8 cellular contexts compared by ENCODE assay signal in genomic region chr1:192550922-192551534, GRCh38. TPM values are rescaled to one million over a fixed set of nuclear protein-coding genes. Genes with fewer than 3 reads are reported as not detected.
DNase-seq lines count a peak whose midpoint lies in the region; ATAC-seq and TF ChIP-seq lines count a peak whose summit lies in the region.

No MANE protein-coding gene starts in this region.

- POLR2A ChIA-PET in RWPE1 (lab: Yijun Ruan, JAX; ENCODE audit: low non-redundant PET) = no interaction called here

- H3K4me3 Mint-ChIP-seq in endothelial cell (ENCODE audit: unreplicated experiment) = no peak overlapping the region

- H3K27ac Mint-ChIP-seq in activated naive CD4-positive, alpha-beta T cell treated with anti-CD3 and anti-CD28 coated beads, Interleukin-2, amount 50 U/mL, for 72 hours = peak overlapping the region; percentile 45 to 77
- H3K27ac Mint-ChIP-seq in endothelial cell (ENCODE audit: unreplicated experiment) = no peak overlapping the region

- no peaks in the 10 kb centered on the region for H3K4me1 ChIP-seq in right cardiac atrium (ENCODE audit: control insufficient read depth, insufficient read depth, low read length)

- H3K27me3 ChIP-seq in right cardiac atrium (ENCODE audit: control insufficient read depth, insufficient read depth) = no peaks in the 10 kb centered on the region

- WGBS in right cardiac atrium = 87% methylated on average over 2 of the region's 2 CpGs

- TF ChIP-seq CTCF in RWPE1 (conservative IDR thresholded peaks at IDR 0.05; ENCODE audit: low read depth) (no peak), endothelial cell (IDR thresholded peaks at IDR 0.05; ENCODE audit: unreplicated experiment) (no peak)

- H3K27ac ChIP-seq in RWPE1 (no peak overlapping the region), right cardiac atrium (ENCODE audit: low read length) (no peak overlapping the region)

- intact Hi-C loops in right cardiac atrium (cut with DNase I) = no loop called here

- CTCF ChIA-PET in RWPE1 (lab: Yijun Ruan, JAX) = no interaction called here

- no peaks in the 10 kb centered on the region for H3K4me1 Mint-ChIP-seq in endothelial cell (ENCODE audit: unreplicated experiment)

- H3K27me3 Mint-ChIP-seq in endothelial cell (ENCODE audit: unreplicated experiment) = peaks cover 1% of the 10 kb centered on the region

- H3K9me3 ChIP-seq in right cardiac atrium (ENCODE audit: control insufficient read depth, low read length) = no peaks in the 10 kb centered on the region

- peak; percentile 90 for ATAC-seq in activated naive CD4-positive, alpha-beta T cell treated with anti-CD3 and anti-CD28 coated beads, Interleukin-2, amount 50 U/mL, for 72 hours
- ATAC-seq in HG02981 (IDR thresholded peaks at IDR 0.05; ENCODE audit: unreplicated experiment) (peak; percentile 47), right cardiac atrium (no peak)

- DNase-seq in activated naive CD4-positive, alpha-beta T cell treated with anti-CD3 and anti-CD28 coated beads, Interleukin-2, amount 50 U/mL, for 72 hours (ENCODE audit: low spot score in 2 of 2) = peak in 1 of 2 donors; percentile 59
- DNase-seq in activated naive CD4-positive, alpha-beta T cell treated with anti-CD3 and anti-CD28 coated beads, Interleukin-2, amount 50 U/mL, for 16 hours = no peak
- DNase-seq in RWPE1 (ENCODE audit: low spot score) = peak; percentile 25
- DNase-seq in glomerular visceral epithelial cell (ENCODE audit: extremely low spot score) = peak; percentile 72
- DNase-seq in right cardiac atrium = no peak
- DNase-seq in endothelial cell (ENCODE audit: low spot score) = no peak
- no peak for DNase-seq in middle frontal gyrus (ENCODE audit: extremely low spot score, low spot score)

- H3K36me3 Mint-ChIP-seq in activated naive CD4-positive, alpha-beta T cell treated with anti-CD3 and anti-CD28 coated beads, Interleukin-2, amount 50 U/mL, for 72 hours = peaks cover 0 to 7% of the 10 kb centered on the region in 2 donors
- no peaks in the 10 kb centered on the region for H3K36me3 Mint-ChIP-seq in endothelial cell (ENCODE audit: low read depth, unreplicated experiment)

- H3K4me3 ChIP-seq in right cardiac atrium (ENCODE audit: low read length) = no peak overlapping the region

- H3K9me3 Mint-ChIP-seq in activated naive CD4-positive, alpha-beta T cell treated with anti-CD3 and anti-CD28 coated beads, Interleukin-2, amount 50 U/mL, for 72 hours = no peaks in the 10 kb centered on the region
- no peaks in the 10 kb centered on the region for H3K9me3 Mint-ChIP-seq in endothelial cell (ENCODE audit: unreplicated experiment)

RNA-seq across cellular contexts. Expression of gene RGS1, which starts 24.5 kb away (rescaled TPM):
- 10 to 100 TPM in 1 of 2 donors, 1 to 10 TPM in 1; 9.0 to 12.0 TPM for total RNA-seq in activated naive CD4-positive, alpha-beta T cell treated with anti-CD3 and anti-CD28 coated beads, Interleukin-2, amount 50 U/mL, for 72 hours
- 1 to 10 TPM in 2 of 4 donors, under 1 TPM in 2; 0.37 to 9.2 (median 1.7) TPM for total RNA-seq in right cardiac atrium
- 5.5 TPM for polyA plus RNA-seq in right cardiac atrium
- total RNA-seq in endothelial cell (ENCODE audit: unreplicated experiment) = not detected

Comparison
In these comparisons a context has a peak if more than half of its experiments do, and no peak if none do; other contexts are left out.
1. ATAC-seq: peak in activated naive CD4-positive, alpha-beta T cell treated with anti-CD3 and anti-CD28 coated beads, Interleukin-2, amount 50 U/mL, for 72 hours (2 of 2) and HG02981 (single experiment); none in right cardiac atrium (0 of 2).
2. DNase-seq: peak in RWPE1 (single experiment) and glomerular visceral epithelial cell (single experiment); none in activated naive CD4-positive, alpha-beta T cell treated with anti-CD3 and anti-CD28 coated beads, Interleukin-2, amount 50 U/mL, for 16 hours (single experiment), right cardiac atrium (0 of 3), endothelial cell (single experiment) and middle frontal gyrus (single experiment).